ENCODE assay signal across 15 cellular contexts in genomic region chr5:6649186-6649585, GRCh38. TPM values are rescaled to one million over a fixed set of nuclear protein-coding genes. Genes with fewer than 3 reads are reported as not detected.
A peak's percentile ranks its signal among the peaks of the same experiment; 100 is the strongest.
DNase-seq lines count a peak whose midpoint lies in the region; ATAC-seq and TF ChIP-seq lines count a peak whose summit lies in the region.
"Had no signal": no experiment of that assay in that cellular context is flagged by ENCODE, and none has a peak within 500 bp of the region (broad histone marks: within the 10 kb centered on the region; RNA-seq: fewer than 3 reads in every experiment).

No MANE protein-coding gene starts in this region.

- H3K4me1 Mint-ChIP-seq in CD14-positive monocyte: peaks cover 58% of the 10 kb centered on the region

- H3K27ac ChIP-seq in WERI-Rb-1: no peak overlapping the region
- H3K27ac ChIP-seq: SJCRH30 had no signal

- H3K4me3 ChIP-seq in WERI-Rb-1 (ENCODE audit: low read depth, low read length): no peak overlapping the region
- H3K4me3 ChIP-seq: HAP-1, SJCRH30 had no signal

- H3K9me3 ChIP-seq in WERI-Rb-1 (ENCODE audit: severe bottlenecking): no peaks in the 10 kb centered on the region
- H3K9me3 ChIP-seq: SJCRH30 had no signal

- peaks cover 0 to 6% (median 3%) of the 10 kb centered on the region in 7 donors for H3K9me3 Mint-ChIP-seq in CD14-positive monocyte

- H3K4me3 Mint-ChIP-seq in CD14-positive monocyte: no peak overlapping the region
- H3K4me3 Mint-ChIP-seq: CD4-positive, alpha-beta T cell had no signal

- H3K36me3 ChIP-seq in WERI-Rb-1: peaks cover 14% of the 10 kb centered on the region
- H3K36me3 ChIP-seq: SJCRH30 had no signal

- H3K36me3 Mint-ChIP-seq in CD14-positive monocyte: peaks cover 29 to 59% of the 10 kb centered on the region in 2 donors

- ATAC-seq in HG02759 (IDR thresholded peaks at IDR 0.05; ENCODE audit: unreplicated experiment): no peak

- DNase-seq in CD14-positive monocyte (ENCODE audit: low spot score) (no peak), HT-29 (ENCODE audit: low spot score) (peak; percentile 76), WERI-Rb-1 (peak; percentile 29), islet precursor cell (peak; percentile 59), GF-D8 (lab: John Stamatoyannopoulos, UW) (no peak), GM13977 (ENCODE audit: low spot score) (no peak), hepatic stellate cell (ENCODE audit: low spot score) (no peak)
- DNase-seq: CD4-positive, alpha-beta T cell; KBM-7; NCI-H1048; NCI-H146; NCI-H774; SJCRH30 had no signal

- H3K27me3 ChIP-seq in WERI-Rb-1 (ENCODE audit: insufficient read depth, low read depth, severe bottlenecking): no peaks in the 10 kb centered on the region
- H3K27me3 ChIP-seq: SJCRH30 had no signal

- peak overlapping the region in 6 of 7 donors; percentile 5 to 87 (median 47) for H3K27ac Mint-ChIP-seq in CD14-positive monocyte
- H3K27ac Mint-ChIP-seq: CD4-positive, alpha-beta T cell had no signal

- in situ Hi-C loops in GM13977 (cut with MboI; ENCODE audit: low pct_unique_long_range_greater_than_20kb, low sequenced_read_pairs, unreplicated experiment): loop anchor here (25.0 kb wide), 1 partner anchor 88 kb away; no protein-coding TSS in a partner anchor

- intact Hi-C loops in CD14-positive monocyte (cut with micrococcal nuclease): no loop called here

- no peaks in the 10 kb centered on the region for H3K27me3 Mint-ChIP-seq in CD14-positive monocyte (ENCODE audit: low read depth in 3 of 3)
- H3K27me3 Mint-ChIP-seq: CD4-positive, alpha-beta T cell had no signal

- TF ChIP-seq CTCF in CD14-positive monocyte (IDR thresholded peaks at IDR 0.05): no peak
- no peak for TF ChIP-seq CTCF in WERI-Rb-1 (IDR thresholded peaks at IDR 0.05; ENCODE audit: low read depth, low read length)
- no peak for TF ChIP-seq CTCF in GM13977 (IDR thresholded peaks at IDR 0.05; ENCODE audit: extremely low read depth, insufficient read depth, missing control alignments)

RNA-seq across cellular contexts. Expression of gene SRD5A1, which starts 15.9 kb away (rescaled TPM):
- 10 to 100 TPM; 26.0 to 34.7 TPM for polyA plus RNA-seq in CD14-positive monocyte
- 41.9 and 67.3 TPM in 2 replicates for total RNA-seq in HT-29 (2014; rRNA removed; shearing (Covaris generic))

RNA-seq across cellular contexts. Expression of gene NSUN2, which starts 16.3 kb away (rescaled TPM):
- polyA plus RNA-seq in CD14-positive monocyte: 10 to 100 TPM; 24.4 to 25.6 TPM
- 76.7 and 83.3 TPM in 2 replicates for total RNA-seq in HT-29 (2014; rRNA removed; shearing (Covaris generic))

Comparison
In these comparisons a context has a peak if more than half of its experiments do, and no peak if none do; other contexts are left out.
1. DNase-seq: peak in HT-29 (single experiment), WERI-Rb-1 (single experiment) and islet precursor cell (single experiment); none in CD14-positive monocyte (single experiment), GF-D8 (single experiment), GM13977 (single experiment) and hepatic stellate cell (single experiment).